ENCODE assay signal across 16 cellular contexts in the genomic region with DNA sequence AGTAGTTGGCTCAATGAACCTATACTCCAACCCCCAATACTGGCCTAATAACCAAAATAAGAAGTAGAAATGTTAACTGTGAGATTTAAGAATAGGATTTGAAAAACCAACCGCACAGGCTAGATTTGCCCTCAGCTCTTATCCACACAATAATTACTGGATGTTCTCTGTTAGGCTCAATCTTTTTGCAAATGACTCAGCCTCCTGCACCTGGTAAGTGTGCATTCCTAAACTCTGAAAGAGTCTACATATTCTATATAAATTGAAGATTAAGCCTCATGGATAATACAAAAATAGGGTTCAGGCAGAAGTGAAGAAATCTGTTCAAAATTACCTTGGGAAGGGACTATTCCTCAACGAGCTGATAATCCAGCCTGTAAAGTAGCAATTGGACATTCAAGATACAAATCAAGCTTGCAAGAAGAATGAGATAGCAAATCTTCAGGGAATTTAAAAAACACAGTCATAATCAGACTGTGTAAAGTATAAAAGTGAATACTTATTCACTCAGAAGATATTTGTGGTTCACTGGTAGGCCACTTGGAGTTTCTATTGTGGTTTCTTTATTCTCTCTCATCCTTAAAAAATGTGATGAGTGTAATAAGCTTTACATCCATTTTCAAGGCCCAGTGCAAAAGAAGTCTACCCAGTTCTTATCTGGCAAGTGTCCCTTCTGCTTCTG.
DNase-seq lines count a peak whose midpoint lies in the region; TF ChIP-seq lines count a peak whose summit lies in the region.
"Had no signal": no experiment of that assay in that cellular context is flagged by ENCODE, and none has a peak within 500 bp of the region (broad histone marks: within the 10 kb centered on the region; RNA-seq: fewer than 3 reads in every experiment).

No MANE protein-coding gene starts in this region.

- H4K8ac ChIP-seq in mesenchymal stem cell (ENCODE audit: low read length): no peak overlapping the region
- H4K8ac ChIP-seq in neuronal stem cell (ENCODE audit: low read depth, low read length): no peak overlapping the region

- dilution Hi-C loops in mammary epithelial cell (cut with HindIII; ENCODE audit: low sequenced_read_pairs): no loop called here

- intact Hi-C loops in mammary epithelial cell (cut with micrococcal nuclease) (loop anchor here (1.0 to 5.0 kb wide), 2 partner anchors 19 to 268 kb away; no protein-coding TSS in a partner anchor), left ventricle myocardium inferior (cut with micrococcal nuclease) (no loop called here)

- H2BK15ac ChIP-seq in mesenchymal stem cell (ENCODE audit: low read depth, poor library complexity, severe bottlenecking) (no peak overlapping the region), neuronal stem cell (ENCODE audit: low read length) (no peak overlapping the region)

- WGBS in mammary epithelial cell (ENCODE audit: low coverage, missing lambda C conversion rate): 0% methylated on average over 2 of the region's 2 CpGs
- 0% methylated on average over 1 of the region's 2 CpGs for WGBS in mesenchymal stem cell
- no CpG with 5 or more reads among the region's 2 CpGs for WGBS in neuronal stem cell (ENCODE audit: extremely low coverage in 2 of 2, insufficient read length in 2 of 2, insufficient replicate concordance in 1 of 2), 2 donors

- in situ Hi-C loops in Caki2 (cut with HindIII; ENCODE audit: low pct_unique_long_range_greater_than_20kb, low sequenced_read_pairs) (no loop called here), mammary epithelial cell (cut with MboI; ENCODE audit: low sequenced_read_pairs in 2 of 2) (no loop called here)

- H3K18ac ChIP-seq in mesenchymal stem cell (ENCODE audit: low read depth in 1 of 2, low read length in 2 of 2) (no peak overlapping the region), neuronal stem cell (ENCODE audit: low read length) (no peak overlapping the region)

- H2BK5ac ChIP-seq in mesenchymal stem cell (ENCODE audit: low read depth, low read length, poor library complexity, severe bottlenecking) (no peak overlapping the region), neuronal stem cell (ENCODE audit: low read length) (no peak overlapping the region)

- peaks cover 30% of the 10 kb centered on the region for H3K4me1 ChIP-seq in mammary epithelial cell (ENCODE audit: insufficient read depth, low read length)
- peaks cover 8% of the 10 kb centered on the region for H3K4me1 ChIP-seq in mesenchymal stem cell (ENCODE audit: control insufficient read depth, insufficient read depth, low read depth, low read length)
- H3K4me1 ChIP-seq in left ventricle myocardium inferior: peaks cover 9% of the 10 kb centered on the region
- no peaks in the 10 kb centered on the region for H3K4me1 ChIP-seq in neuronal stem cell (ENCODE audit: control insufficient read depth in 2 of 2, insufficient read depth in 1 of 2, low read depth in 1 of 2, low read length in 2 of 2)
- H3K4me1 ChIP-seq: tibial nerve had no signal

- H3K9me3 ChIP-seq in mammary epithelial cell (replicated peaks; ENCODE audit: insufficient read depth, low read length) (no peaks in the 10 kb centered on the region), mesenchymal stem cell (ENCODE audit: control insufficient read depth, low read length) (no peaks in the 10 kb centered on the region), left ventricle myocardium inferior (replicated peaks) (no peaks in the 10 kb centered on the region), neuronal stem cell (replicated peaks in 1 of 2; ENCODE audit: control insufficient read depth in 2 of 2, insufficient read depth in 1 of 2, low read depth in 1 of 2, low read length in 2 of 2) (peaks cover 0 to 2% of the 10 kb centered on the region in 2 donors)
- H3K9me3 ChIP-seq: tibial nerve had no signal

- H2AFZ ChIP-seq in mammary epithelial cell (ENCODE audit: low read depth, low read length) (peak overlapping the region; percentile 71), mesenchymal stem cell (ENCODE audit: low read depth, low read length) (no peak overlapping the region), neuronal stem cell (ENCODE audit: low read length) (no peak overlapping the region)

- no peak overlapping the region for H2AK5ac ChIP-seq in mesenchymal stem cell (ENCODE audit: low read length, severe bottlenecking)
- no peak overlapping the region for H2AK5ac ChIP-seq in neuronal stem cell (ENCODE audit: low read depth, low read length)

- H3K36me3 ChIP-seq in mammary epithelial cell (ENCODE audit: insufficient read depth, low read length) (no peaks in the 10 kb centered on the region), mesenchymal stem cell (ENCODE audit: control insufficient read depth in 1 of 2, insufficient read depth in 2 of 2, low read depth in 1 of 2, low read length in 2 of 2) (no peaks in the 10 kb centered on the region), left ventricle myocardium inferior (no peaks in the 10 kb centered on the region), neuronal stem cell (replicated peaks in 1 of 2; ENCODE audit: control insufficient read depth in 2 of 2, insufficient read depth in 2 of 2, low read length in 2 of 2) (no peaks in the 10 kb centered on the region)
- H3K36me3 ChIP-seq: tibial nerve had no signal

- no peaks in the 10 kb centered on the region for H3K79me2 ChIP-seq in mammary epithelial cell (ENCODE audit: insufficient read depth, low read length)

- H3K4ac ChIP-seq in mesenchymal stem cell (ENCODE audit: low read depth in 1 of 2, low read length in 2 of 2) (no peak overlapping the region), neuronal stem cell (ENCODE audit: low read length) (no peak overlapping the region)

- H3K23ac ChIP-seq in mesenchymal stem cell (ENCODE audit: low read length in 2 of 2): no peak overlapping the region
- no peak overlapping the region for H3K23ac ChIP-seq in neuronal stem cell (ENCODE audit: low read depth, low read length, poor library complexity)

- peak overlapping the region in 1 of 3 experiments; percentile 1 for H3K4me3 ChIP-seq in mammary epithelial cell (replicated peaks in 1 of 3; ENCODE audit: insufficient read depth in 1 of 3, low read depth in 2 of 3, low read length in 3 of 3)
- H3K4me3 ChIP-seq in mesenchymal stem cell (ENCODE audit: insufficient read depth in 1 of 2, low read depth in 1 of 2, low read length in 2 of 2): no peak overlapping the region
- H3K4me3 ChIP-seq in left ventricle myocardium inferior: no peak overlapping the region
- H3K4me3 ChIP-seq in neuronal stem cell (ENCODE audit: low read length in 2 of 2): no peak overlapping the region
- H3K4me3 ChIP-seq: tibial nerve had no signal

- peak overlapping the region; percentile 94 for H3K27ac ChIP-seq in mammary epithelial cell (ENCODE audit: insufficient read depth, low read depth, low read length)
- H3K27ac ChIP-seq in mesenchymal stem cell (ENCODE audit: low read length, poor library complexity, severe bottlenecking): peak overlapping the region; percentile 89
- no peak overlapping the region for H3K27ac ChIP-seq in left ventricle myocardium inferior (replicated peaks)
- H3K27ac ChIP-seq in neuronal stem cell (replicated peaks; ENCODE audit: low read length): no peak overlapping the region
- H3K27ac ChIP-seq: tibial nerve had no signal

- BruUV-seq in mammary epithelial cell (replicated peaks; lab: Mats Ljungman, UMichigan): TSS peak; percentile 92

- H4K20me1 ChIP-seq in mammary epithelial cell (ENCODE audit: insufficient read depth, low read length): no peaks in the 10 kb centered on the region

- peak overlapping the region; percentile 80 for H3K9ac ChIP-seq in mammary epithelial cell (ENCODE audit: insufficient read depth, low read length)
- peak overlapping the region; percentile 6 for H3K9ac ChIP-seq in mesenchymal stem cell (ENCODE audit: low read length)
- H3K9ac ChIP-seq in neuronal stem cell (ENCODE audit: low read depth, low read length, poor library complexity): no peak overlapping the region

- peak; percentile 69 for DNase-seq in Caki2 (ENCODE audit: low read depth)
- peak; percentile 29 for DNase-seq in LoVo (ENCODE audit: low spot score)
- DNase-seq in mammary epithelial cell: peak; percentile 90
- peak; percentile 94 for DNase-seq in mesenchymal stem cell
- no peak for DNase-seq in NCI-H1436 (lab: John Stamatoyannopoulos, UW)
- no peak for DNase-seq in left ventricle myocardium inferior
- DNase-seq in neuronal stem cell (ENCODE audit: low spot score): no peak
- no peak for DNase-seq in cerebellum (ENCODE audit: low spot score)
- DNase-seq: activated CD4-positive, alpha-beta T cell treated with anti-CD3 and anti-CD28 coated beads for 48 hours; activated effector memory CD4-positive, alpha-beta T cell treated with anti-CD3 and anti-CD28 coated beads, Interleukin-2, amount 50 U/mL, for 16 hours; CD4-positive, alpha-beta T cell; H7; MM.1S; NCI-H524 treated with DMSO at 0.1 percent for 48 hours; retina had no signal

- no peak overlapping the region for H2BK120ac ChIP-seq in mesenchymal stem cell (ENCODE audit: low read depth, low read length)
- H2BK120ac ChIP-seq in neuronal stem cell (ENCODE audit: low read depth, low read length): no peak overlapping the region

- H3K27me3 ChIP-seq in mammary epithelial cell (ENCODE audit: insufficient read depth, low read length) (no peaks in the 10 kb centered on the region), mesenchymal stem cell (ENCODE audit: control insufficient read depth in 1 of 2, insufficient read depth in 1 of 2, low read length in 2 of 2) (no peaks in the 10 kb centered on the region), left ventricle myocardium inferior (ENCODE audit: low read depth) (no peaks in the 10 kb centered on the region), neuronal stem cell (ENCODE audit: control insufficient read depth in 3 of 3, insufficient read depth in 3 of 3, low read depth in 1 of 3, low read length in 3 of 3) (no peaks in the 10 kb centered on the region)
- H3K27me3 ChIP-seq: tibial nerve had no signal

- H3K79me1 ChIP-seq in mesenchymal stem cell (replicated peaks; ENCODE audit: low read length, poor library complexity, severe bottlenecking) (no peaks in the 10 kb centered on the region), neuronal stem cell (ENCODE audit: low read depth, low read length) (no peaks in the 10 kb centered on the region)

- no peak overlapping the region for H4K91ac ChIP-seq in mesenchymal stem cell (ENCODE audit: low read length)
- no peak overlapping the region for H4K91ac ChIP-seq in neuronal stem cell (ENCODE audit: low read depth, low read length, poor library complexity)

- H3K14ac ChIP-seq in mesenchymal stem cell (ENCODE audit: low read length in 2 of 2): no peak overlapping the region
- H3K14ac ChIP-seq in neuronal stem cell (ENCODE audit: low read length): no peak overlapping the region

- H3K4me2 ChIP-seq in mammary epithelial cell (ENCODE audit: insufficient read depth, low read depth, low read length) (peak overlapping the region; percentile 71), mesenchymal stem cell (ENCODE audit: low read length, poor library complexity, severe bottlenecking) (peak overlapping the region; percentile 40), neuronal stem cell (ENCODE audit: insufficient read depth, low read length, poor library complexity, severe bottlenecking) (no peak overlapping the region)

- CTCF ChIA-PET in mammary epithelial cell (lab: Charles Lee; ENCODE audit: low non-redundant PET): no interaction called here

- TF ChIP-seq CTCF in mammary epithelial cell (conservative IDR thresholded peaks at IDR 0.05 in 1 of 2, IDR thresholded peaks at IDR 0.05 in 1 of 2; ENCODE audit: extremely low read depth in 1 of 2, insufficient read depth in 1 of 2, low read depth in 1 of 2, low read length in 2 of 2): no peak
- TF ChIP-seq CTCF in left ventricle myocardium inferior (IDR thresholded peaks at IDR 0.05; ENCODE audit: borderline replicate concordance): no peak

- no peak overlapping the region for H2BK12ac ChIP-seq in mesenchymal stem cell (ENCODE audit: low read length in 2 of 2)
- no peak overlapping the region for H2BK12ac ChIP-seq in neuronal stem cell (ENCODE audit: low read length)

Comparison
In these comparisons a context has a peak if more than half of its experiments do, and no peak if none do; other contexts are left out.
1. DNase-seq: peak in Caki2 (single experiment), LoVo (single experiment), mammary epithelial cell (single experiment) and mesenchymal stem cell (single experiment); none in NCI-H1436 (single experiment), left ventricle myocardium inferior (single experiment), neuronal stem cell (single experiment) and cerebellum (single experiment).
2. H3K27ac ChIP-seq: peak in mammary epithelial cell (single experiment) and mesenchymal stem cell (single experiment); none in left ventricle myocardium inferior (single experiment) and neuronal stem cell (single experiment).